21 cellular contexts compared by ENCODE assay signal in the genomic region with DNA sequence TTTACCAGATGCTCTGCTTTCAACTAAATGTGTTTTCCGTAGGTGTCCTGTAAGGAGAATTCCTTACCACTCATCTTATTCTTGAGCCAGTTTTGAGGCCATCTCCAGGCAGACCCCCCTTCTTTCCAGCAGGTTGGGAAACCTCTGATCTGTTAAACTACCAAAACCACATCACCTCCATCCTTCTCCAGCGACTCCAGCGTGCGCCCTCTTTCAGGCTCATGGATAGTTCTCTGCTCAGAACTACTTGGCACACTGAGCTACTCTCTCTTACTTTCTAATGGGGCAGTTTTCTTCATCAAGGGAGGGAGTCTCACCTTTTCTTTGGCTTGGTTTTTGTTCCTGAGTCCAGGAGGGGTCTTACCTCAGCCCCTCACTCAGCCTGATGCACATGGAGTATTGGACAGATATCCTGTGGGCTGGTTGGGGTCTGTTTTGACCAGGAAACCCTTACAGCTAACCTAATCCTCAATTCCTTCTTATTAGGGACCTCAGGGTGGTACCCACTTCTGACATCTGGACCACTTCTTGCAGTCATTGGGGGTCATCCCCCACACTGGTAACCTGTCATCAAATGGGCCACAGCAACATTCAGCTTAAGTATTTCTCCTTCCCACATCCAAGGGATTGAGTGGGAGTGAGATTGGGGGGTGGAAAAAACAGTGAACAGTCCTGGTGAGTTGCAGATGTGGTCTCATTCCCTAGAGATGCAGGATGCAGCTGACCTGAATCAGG. TPM values are rescaled to one million over a fixed set of nuclear protein-coding genes. Genes with fewer than 3 reads are reported as not detected.
"Had no signal": no experiment of that assay in that cellular context is flagged by ENCODE, and none has a peak within 500 bp of the region (broad histone marks: within the 10 kb centered on the region; RNA-seq: fewer than 3 reads in every experiment).

No MANE protein-coding gene starts in this region.

- H3K36me3 ChIP-seq: breast epithelium, left lung, neural progenitor cell, ovary, right atrium auricular region, upper lobe of left lung had no signal

- ATAC-seq: activated T-cell treated with anti-CD3 and anti-CD28 coated beads, Interleukin-2, amount 50 U/mL, for 4 hours; naive thymus-derived CD8-positive, alpha-beta T cell had no signal

- H3K27ac ChIP-seq: left lung, neural progenitor cell, psoas muscle, right atrium auricular region, upper lobe of left lung had no signal

- DNase-seq: activated CD8-positive, alpha-beta memory T cell treated with anti-CD3 and anti-CD28 coated beads, Interleukin-2, amount 50 U/mL, for 4 hours; activated naive CD4-positive, alpha-beta T cell treated with Interleukin-2 at 50 U/mL for 16 hours; activated naive CD8-positive, alpha-beta T cell treated with anti-CD3 and anti-CD28 coated beads for 36 hours; activated T-cell treated with anti-CD3 and anti-CD28 coated beads, Interleukin-2, amount 50 U/mL, for 4 hours; amniotic stem cell; effector memory CD4-positive, alpha-beta T cell; immature natural killer cell; left lung; naive thymus-derived CD8-positive, alpha-beta T cell; stimulated activated CD4-positive, alpha-beta T cell treated with anti-CD3 and anti-CD28 coated beads, Interleukin-2, amount 100 ng/mL, for 48 hours; stimulated activated naive CD4-positive, alpha-beta T cell; T-helper 9 cell; upper lobe of left lung had no signal

- H3K9me3 ChIP-seq: breast epithelium, left lung, ovary, psoas muscle, testis, upper lobe of left lung had no signal

- H3K9ac ChIP-seq: neural progenitor cell had no signal

- H3K4me2 ChIP-seq: neural progenitor cell, smooth muscle cell had no signal

- H2AFZ ChIP-seq: neural progenitor cell had no signal

- H3K27me3 ChIP-seq: breast epithelium, left lung, neural progenitor cell, ovary, right atrium auricular region, testis, upper lobe of left lung had no signal

- H3K4me3 ChIP-seq: breast epithelium, left lung, lung, neural progenitor cell, ovary, psoas muscle, right atrium auricular region, smooth muscle cell, testis, upper lobe of left lung had no signal

- H3K4me1 ChIP-seq: breast epithelium, left lung, neural progenitor cell, psoas muscle, upper lobe of left lung had no signal

RNA-seq across cellular contexts. Expression of a gene that starts 5.2 kb away (rescaled TPM):
- total RNA-seq: naive thymus-derived CD8-positive, alpha-beta T cell; right atrium auricular region had no signal
- polyA plus RNA-seq: naive thymus-derived CD8-positive, alpha-beta T cell had no signal
